Comparison of ENCODE assay signal across 1 cellular context in genomic region chr5:115787426-115787825, GRCh38.
TF ChIP-seq lines count a peak whose summit lies in the region.

No MANE protein-coding gene starts in this region.

TF ChIP-seq in HepG2, 621 proteins besides CTCF, POLR2A, EP300 and RAD21:
- no peak for TF ChIP-seq PRPF4 (IDR thresholded peaks at IDR 0.05; ENCODE audit: low read depth, low read length, poor library complexity, severe bottlenecking)
- no peak for TF ChIP-seq RXRB (CRISPR knock-in tag; IDR thresholded peaks at IDR 0.05; ENCODE audit: borderline replicate concordance)
- TF ChIP-seq ZNF124 (CRISPR knock-in tag; IDR thresholded peaks at IDR 0.05), result no peak
- TF ChIP-seq XBP1 (CRISPR knock-in tag; IDR thresholded peaks at IDR 0.05), result no peak
